In the genomic region with DNA sequence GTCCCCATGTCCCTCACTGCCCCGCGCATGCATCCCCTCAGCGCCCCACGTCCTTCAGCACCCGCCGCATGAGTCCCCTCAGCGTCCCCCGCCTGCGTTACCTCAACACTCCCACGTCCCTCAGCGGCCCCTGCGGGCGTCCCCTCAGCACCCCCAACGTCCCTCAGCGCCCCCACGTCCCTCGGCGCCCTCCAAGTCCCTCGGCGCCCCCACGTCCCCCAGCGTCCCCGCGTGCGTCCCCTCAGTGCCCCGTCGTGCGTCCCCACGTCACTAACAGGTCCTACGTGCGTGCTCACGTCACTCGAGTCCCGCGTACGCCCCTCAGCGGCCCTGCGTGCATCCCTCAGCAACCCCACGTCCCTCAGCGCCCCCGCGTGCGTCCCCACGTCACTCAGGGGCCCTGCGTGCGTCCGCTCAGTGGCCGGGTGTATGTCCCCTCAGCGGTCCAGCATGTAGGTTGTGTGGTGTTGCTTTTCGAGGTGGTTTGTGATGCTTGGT, we compare ENCODE assay signal across 18 cellular contexts. TPM values are rescaled to one million over a fixed set of nuclear protein-coding genes. Genes with fewer than 3 reads are reported as not detected.
DNase-seq lines count a peak whose midpoint lies in the region; ATAC-seq, FAIRE-seq and TF ChIP-seq lines count a peak whose summit lies in the region.
"Had no signal": no experiment of that assay in that cellular context is flagged by ENCODE, and none has a peak within 500 bp of the region (broad histone marks: within the 10 kb centered on the region; RNA-seq: fewer than 3 reads in every experiment).

No MANE protein-coding gene starts in this region.

- H3K27me3 ChIP-seq in left ventricle myocardium inferior (ENCODE audit: low read depth) (no peaks in the 10 kb centered on the region), thoracic aorta (replicated peaks; ENCODE audit: insufficient read depth) (no peaks in the 10 kb centered on the region)
- H3K27me3 ChIP-seq: Peyer's patch had no signal

- H3K9ac ChIP-seq in kidney (ENCODE audit: low read length in 2 of 2) = no peak overlapping the region

- H3K36me3 Mint-ChIP-seq in T-helper 17 cell (ENCODE audit: low read depth) = no peaks in the 10 kb centered on the region

- H3K4me1 Mint-ChIP-seq in T-helper 17 cell = peaks cover 17% of the 10 kb centered on the region

- intact Hi-C loops in left ventricle myocardium inferior (cut with micrococcal nuclease) = no loop called here
- intact Hi-C loops in left cardiac atrium (cut with DNase I) = no loop called here
- intact Hi-C loops in kidney (cut with DNase I) = no loop called here

- no peak for DNase-seq in left ventricle myocardium inferior
- DNase-seq in left cardiac atrium = no peak
- DNase-seq in T-helper 17 cell = no peak
- peak; percentile 71 for DNase-seq in kidney
- no peak for DNase-seq in thoracic aorta (ENCODE audit: low spot score)
- no peak for DNase-seq in ureter (ENCODE audit: low spot score)
- DNase-seq: COR-L47, GF-D8, NCI-H1092, NCI-H2227 treated with DMSO at 0.1 percent for 48 hours, NCI-H524, Peyer's patch had no signal

- H3K9me3 ChIP-seq in left ventricle myocardium inferior (replicated peaks) = no peaks in the 10 kb centered on the region
- H3K9me3 ChIP-seq in T-helper 17 cell (ENCODE audit: control insufficient read depth, low read length, poor library complexity, severe bottlenecking) = no peaks in the 10 kb centered on the region
- no peaks in the 10 kb centered on the region for H3K9me3 ChIP-seq in kidney (ENCODE audit: control insufficient read depth in 1 of 2, low read length in 2 of 2)
- no peaks in the 10 kb centered on the region for H3K9me3 ChIP-seq in thoracic aorta
- H3K9me3 ChIP-seq: A549, Peyer's patch had no signal

- H3K36me3 ChIP-seq in left ventricle myocardium inferior (no peaks in the 10 kb centered on the region), kidney (ENCODE audit: control insufficient read depth in 1 of 2, insufficient read depth in 2 of 2, low read length in 2 of 2) (no peaks in the 10 kb centered on the region), thoracic aorta (no peaks in the 10 kb centered on the region)
- H3K36me3 ChIP-seq: Peyer's patch had no signal

- peak overlapping the region; percentile 42 for H3K4me3 ChIP-seq in left ventricle myocardium inferior
- no peak overlapping the region for H3K4me3 ChIP-seq in kidney (ENCODE audit: low read length in 2 of 2)
- no peak overlapping the region for H3K4me3 ChIP-seq in thoracic aorta
- H3K4me3 ChIP-seq: A549, Peyer's patch had no signal

- TF ChIP-seq CTCF in left ventricle myocardium inferior (IDR thresholded peaks at IDR 0.05; ENCODE audit: borderline replicate concordance) = no peak
- no peak for TF ChIP-seq CTCF in kidney (IDR thresholded peaks at IDR 0.05; ENCODE audit: borderline replicate concordance, extremely low read depth, insufficient read depth)
- no peak for TF ChIP-seq CTCF in thoracic aorta (IDR thresholded peaks at IDR 0.05)

- H3K27ac ChIP-seq in left ventricle myocardium inferior (replicated peaks) (peak overlapping the region; percentile 95), kidney (ENCODE audit: low read depth in 2 of 2, low read length in 2 of 2) (no peak overlapping the region), thoracic aorta (peak overlapping the region; percentile 41 to 94)
- H3K27ac ChIP-seq: A549 had no signal

- FAIRE-seq in kidney (lab: Jason Lieb, UNC) = no peak
- FAIRE-seq: A549, GM12891, GM18507 had no signal

- peak overlapping the region; percentile 39 for H3K4me3 Mint-ChIP-seq in T-helper 17 cell

- H3K27me3 Mint-ChIP-seq in T-helper 17 cell = peaks cover 27% of the 10 kb centered on the region

- no peak overlapping the region for H3K27ac Mint-ChIP-seq in T-helper 17 cell

- ATAC-seq in left cardiac atrium (no peak), T-helper 17 cell (no peak), thoracic aorta (ENCODE audit: insufficient number of reproducible peaks, low FRiP score, low read depth) (no peak), GM18519 (IDR thresholded peaks at IDR 0.05; ENCODE audit: low FRiP score, unreplicated experiment) (no peak), HG03095 (IDR thresholded peaks at IDR 0.05; ENCODE audit: unreplicated experiment) (no peak)
- ATAC-seq: A549, Right ventricle myocardium inferior had no signal

- H3K4me1 ChIP-seq in left ventricle myocardium inferior (peaks cover 72% of the 10 kb centered on the region), kidney (ENCODE audit: control insufficient read depth in 1 of 2, insufficient read depth in 1 of 2, low read depth in 1 of 2, low read length in 2 of 2) (peaks cover 16 to 32% of the 10 kb centered on the region in 2 donors), thoracic aorta (ENCODE audit: control insufficient read depth in 1 of 2, low read depth in 2 of 2) (peaks cover 32 to 94% of the 10 kb centered on the region in 2 donors)
- H3K4me1 ChIP-seq: A549 had no signal

RNA-seq across cellular contexts. Expression of a gene that starts 19.5 kb away (rescaled TPM):
- total RNA-seq in left ventricle myocardium inferior = 186 TPM
- 100 to 1,000 TPM; 165 to 175 TPM for total RNA-seq in left cardiac atrium
- 1 to 10 TPM; 2.2 to 3.8 TPM for total RNA-seq in T-helper 17 cell
- total RNA-seq in kidney = 83.5 TPM
- 135 TPM for polyA plus RNA-seq in kidney (ENCODE audit: insufficient read depth, low read depth, low replicate concordance)
- total RNA-seq in thoracic aorta = 1,000 to 10,000 TPM in 1 of 2 donors, 100 to 1,000 TPM in 1; 854 to 1,319 TPM
- 68.1 TPM for total RNA-seq in ureter

Comparison
In these comparisons a context has a peak if more than half of its experiments do, and no peak if none do; other contexts are left out.
1. H3K27ac ChIP-seq: peak in left ventricle myocardium inferior (single experiment) and thoracic aorta (2 of 2); none in kidney (0 of 2).
2. RNA of a gene that starts 19.5 kb away (total RNA-seq): 854 to 1,319 TPM in thoracic aorta, 186 TPM in left ventricle myocardium inferior (single experiment), 165 to 175 TPM in left cardiac atrium, 83.5 TPM in kidney (single experiment) and 68.1 TPM in ureter (single experiment); 2.2 to 3.8 TPM in T-helper 17 cell; every median in the first group is over 10 times any median in the second.